ENCODE assay signal across 21 cellular contexts in the genomic region with DNA sequence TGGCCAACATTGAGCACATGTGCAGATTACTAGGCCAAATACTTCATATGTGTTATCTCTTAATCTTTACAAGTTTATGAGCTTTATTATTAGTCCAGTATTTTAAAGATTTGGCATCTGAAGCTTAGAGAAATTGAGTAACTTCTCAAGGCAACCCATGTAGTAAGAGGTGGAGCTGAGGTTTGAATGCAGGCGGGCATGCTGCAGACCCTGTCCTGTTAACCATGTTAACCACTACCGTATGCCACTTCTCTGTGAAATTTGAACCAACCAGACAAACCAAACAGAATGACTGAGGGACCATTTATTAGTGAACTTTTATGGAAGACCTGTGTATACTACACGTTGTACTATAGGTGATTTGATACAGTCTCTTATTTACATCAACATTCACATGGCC. TPM values are rescaled to one million over a fixed set of nuclear protein-coding genes. Genes with fewer than 3 reads are reported as not detected.
A peak's percentile ranks its signal among the peaks of the same experiment; 100 is the strongest.
DNase-seq lines count a peak whose midpoint lies in the region; ATAC-seq and TF ChIP-seq lines count a peak whose summit lies in the region.
"Had no signal": no experiment of that assay in that cellular context is flagged by ENCODE, and none has a peak within 500 bp of the region (broad histone marks: within the 10 kb centered on the region; RNA-seq: fewer than 3 reads in every experiment).

No MANE protein-coding gene starts in this region.

- H3K27me3 ChIP-seq in Karpas-422 (ENCODE audit: low read length) (no peaks in the 10 kb centered on the region), transverse colon (no peaks in the 10 kb centered on the region)
- H3K27me3 ChIP-seq: BLaER1 treated with 17β-estradiol and CSF1 and Interleukin-3, amounts not matched to agents 10 nM and 100 nM; Peyer's patch had no signal

- H3K9me3 ChIP-seq in Karpas-422 (ENCODE audit: low read length) (no peaks in the 10 kb centered on the region), transverse colon (no peaks in the 10 kb centered on the region)
- H3K9me3 ChIP-seq: HAP-1, Peyer's patch had no signal

- 96% methylated on average over 3 of the region's 3 CpGs for WGBS in transverse colon (ENCODE audit: low coverage in 1 of 2), 2 donors

- no peak for ATAC-seq in GM18868 (IDR thresholded peaks at IDR 0.05; ENCODE audit: unreplicated experiment)

- peaks cover 5% of the 10 kb centered on the region for H4K20me1 ChIP-seq in Karpas-422 (ENCODE audit: insufficient read depth, low read depth, low read length)

- H3K4me1 Mint-ChIP-seq in dendritic cell treated with granulocyte-macrophage colony-stimulating factor and Interleukin-4, amounts not matched to agents 40 ng/mL and 50 ng/mL, for 4 days (ENCODE audit: low read depth): peaks cover 72% of the 10 kb centered on the region
- peaks cover 24% of the 10 kb centered on the region for H3K4me1 Mint-ChIP-seq in nephron progenitor cell

- H3K79me2 ChIP-seq in Karpas-422 (ENCODE audit: low read length): peaks cover 100% of the 10 kb centered on the region

- no peak overlapping the region for H3K9ac ChIP-seq in Karpas-422 (ENCODE audit: low read length)
- H3K9ac ChIP-seq: GM23248 had no signal

- in situ Hi-C loops in transverse colon (cut with MboI; ENCODE audit: low pct_ligation_motif_present in 1 of 4, low pct_unique_long_range_greater_than_20kb in 1 of 4, low sequenced_read_pairs in 3 of 4): no loop called here

- H3K4me3 ChIP-seq in Karpas-422 (ENCODE audit: low read length) (no peak overlapping the region), transverse colon (no peak overlapping the region)
- H3K4me3 ChIP-seq: BLaER1 treated with 17β-estradiol and CSF1 and Interleukin-3, amounts not matched to agents 10 nM and 100 nM; GM23248; HAP-1; Peyer's patch had no signal

- peaks cover 48% of the 10 kb centered on the region for H3K4me1 ChIP-seq in Karpas-422 (ENCODE audit: low read length)
- H3K4me1 ChIP-seq in transverse colon: peaks cover 26 to 63% (median 48%) of the 10 kb centered on the region in 4 donors
- H3K4me1 ChIP-seq: HAP-1 had no signal

- no peaks in the 10 kb centered on the region for H3K9me3 Mint-ChIP-seq in dendritic cell treated with granulocyte-macrophage colony-stimulating factor and Interleukin-4, amounts not matched to agents 40 ng/mL and 50 ng/mL, for 4 days
- no peaks in the 10 kb centered on the region for H3K9me3 Mint-ChIP-seq in nephron progenitor cell
- H3K9me3 Mint-ChIP-seq: CD8-positive, alpha-beta memory T cell had no signal

- H3K36me3 ChIP-seq in Karpas-422 (ENCODE audit: insufficient read depth, low read length): peaks cover 6% of the 10 kb centered on the region; the same call in 1 of the 2 replicates
- H3K36me3 ChIP-seq in transverse colon: no peaks in the 10 kb centered on the region
- H3K36me3 ChIP-seq: HAP-1, Peyer's patch had no signal

- H2AFZ ChIP-seq in Karpas-422 (ENCODE audit: low read length): no peak overlapping the region
- H2AFZ ChIP-seq: GM23248 had no signal

- TF ChIP-seq CTCF in nephron progenitor cell (IDR thresholded peaks at IDR 0.05) (no peak), transverse colon (IDR thresholded peaks at IDR 0.05) (no peak)

- peak overlapping the region; percentile 75 for H3K27ac Mint-ChIP-seq in dendritic cell treated with granulocyte-macrophage colony-stimulating factor and Interleukin-4, amounts not matched to agents 40 ng/mL and 50 ng/mL, for 4 days
- H3K27ac Mint-ChIP-seq in nephron progenitor cell: peak overlapping the region; percentile 38

- peak overlapping the region; percentile 50 for H3K27ac ChIP-seq in Karpas-422 (ENCODE audit: low read length)
- peak overlapping the region; percentile 60 to 76 (median 70) for H3K27ac ChIP-seq in transverse colon

- H3K9me2 ChIP-seq in Karpas-422 (replicated peaks; ENCODE audit: insufficient read depth, low read length): no peaks in the 10 kb centered on the region

- H3K4me2 ChIP-seq in Karpas-422 (ENCODE audit: low read depth, low read length, poor library complexity, severe bottlenecking): peak overlapping the region; percentile 21

- no peak for TF ChIP-seq EP300 in transverse colon (IDR thresholded peaks at IDR 0.05; ENCODE audit: low read depth)

- no peak overlapping the region for H3K4me3 Mint-ChIP-seq in dendritic cell treated with granulocyte-macrophage colony-stimulating factor and Interleukin-4, amounts not matched to agents 40 ng/mL and 50 ng/mL, for 4 days
- no peak overlapping the region for H3K4me3 Mint-ChIP-seq in nephron progenitor cell
- H3K4me3 Mint-ChIP-seq: CD8-positive, alpha-beta memory T cell had no signal

- H3K27me3 Mint-ChIP-seq in dendritic cell treated with granulocyte-macrophage colony-stimulating factor and Interleukin-4, amounts not matched to agents 40 ng/mL and 50 ng/mL, for 4 days: no peaks in the 10 kb centered on the region
- no peaks in the 10 kb centered on the region for H3K27me3 Mint-ChIP-seq in nephron progenitor cell (ENCODE audit: low read depth, poor library complexity)

- intact Hi-C loops in dendritic cell treated with granulocyte-macrophage colony-stimulating factor and Interleukin-4, amounts not matched to agents 40 ng/mL and 50 ng/mL, for 4 days (cut with micrococcal nuclease): loop anchor here (5.0 kb wide), 1 partner anchor 43 kb away; no protein-coding TSS in a partner anchor
- intact Hi-C loops in transverse colon (cut with DNase I; ENCODE audit: low total_unique reads): no loop called here

- no peaks in the 10 kb centered on the region for H3K36me3 Mint-ChIP-seq in dendritic cell treated with granulocyte-macrophage colony-stimulating factor and Interleukin-4, amounts not matched to agents 40 ng/mL and 50 ng/mL, for 4 days (ENCODE audit: low read depth)
- peaks cover 17% of the 10 kb centered on the region for H3K36me3 Mint-ChIP-seq in nephron progenitor cell (ENCODE audit: low read depth)

- no peak for TF ChIP-seq POLR2A in transverse colon (IDR thresholded peaks at IDR 0.05)

- no peak for DNase-seq in Karpas-422
- no peak for DNase-seq in nephron progenitor cell
- DNase-seq in transverse colon: no peak
- no peak for DNase-seq in cerebellar cortex (ENCODE audit: low spot score)
- no peak for DNase-seq in A172 (ENCODE audit: low spot score)
- DNase-seq: ACHN; Calu3; CD8-positive, alpha-beta memory T cell; DMS153; GM23248; NCI-H1105 treated with DMSO at 0.1 percent for 48 hours; NCI-H1694; NCI-H2081; NCI-H2171 treated with DMSO at 0.1 percent for 48 hours; NCI-H446; NCI-H526; Peyer's patch had no signal

RNA-seq across cellular contexts. Expression of a gene that starts 49.7 kb away (rescaled TPM):
- total RNA-seq in Karpas-422 (2014; rRNA removed; shearing (Covaris generic); ENCODE audit: low replicate concordance): 98.2 and 144 TPM in 2 replicates
- total RNA-seq in transverse colon: 10 to 100 TPM; 37.4 to 62.5 (median 51.8) TPM
- total RNA-seq in A172 (2014; rRNA removed; shearing (Covaris generic)): 49.6 and 76.3 TPM in 2 replicates
